ENCODE assay signal across 14 cellular contexts in genomic region chr10:24416248-24416647, GRCh38.
DNase-seq lines count a peak whose midpoint lies in the region; ATAC-seq and TF ChIP-seq lines count a peak whose summit lies in the region.
"Had no signal": no experiment of that assay in that cellular context is flagged by ENCODE, and none has a peak within 500 bp of the region (broad histone marks: within the 10 kb centered on the region; RNA-seq: fewer than 3 reads in every experiment).

No MANE protein-coding gene starts in this region.

- peak; percentile 24 for DNase-seq in choroid plexus epithelial cell (ENCODE audit: low read depth)
- no peak for DNase-seq in left lung
- DNase-seq in sciatic nerve (ENCODE audit: low spot score) = no peak
- peak in 1 of 2 donors; percentile 42 for DNase-seq in upper lobe of left lung
- DNase-seq in UCSD-AML1 (lab: John Stamatoyannopoulos, UW; ENCODE audit: unreplicated experiment) = no peak
- DNase-seq in stimulated activated naive CD4-positive, alpha-beta T cell (lab: John Stamatoyannopoulos, UW) = no peak
- no peak for DNase-seq in AG20443 (ENCODE audit: low spot score)
- DNase-seq: activated gamma-delta T cell treated with Interleukin-2 at 50 U/mL for 16 hours, cerebellar nuclear complex, MV-4-11, NCI-H446 treated with DMSO at 0.1 percent for 48 hours had no signal

- H3K27me3 ChIP-seq in left lung (no peaks in the 10 kb centered on the region), upper lobe of left lung (no peaks in the 10 kb centered on the region)

- H3K9me3 ChIP-seq in left lung (peaks cover 0 to 9% of the 10 kb centered on the region in 2 donors), upper lobe of left lung (no peaks in the 10 kb centered on the region)
- H3K9me3 ChIP-seq: HAP-1, mucosa of descending colon had no signal

- ATAC-seq in left lung (peak; percentile 11), sciatic nerve (peak; percentile 77), upper lobe of left lung (ENCODE audit: low FRiP score in 2 of 2) (peak in 1 of 2 donors; percentile 16)
- ATAC-seq: K562 had no signal

- no peak for TF ChIP-seq POLR2A in upper lobe of left lung (IDR thresholded peaks at IDR 0.05)

- intact Hi-C loops in left lung (cut with DNase I) = no loop called here
- intact Hi-C loops in sciatic nerve (cut with DNase I) = no loop called here

- H3K4me1 ChIP-seq in left lung = peaks cover 10 to 11% of the 10 kb centered on the region in 2 donors
- peaks cover 5 to 24% (median 13%) of the 10 kb centered on the region in 4 donors for H3K4me1 ChIP-seq in upper lobe of left lung

- H3K27ac ChIP-seq in left lung (peak overlapping the region in 1 of 2 donors; percentile 49), upper lobe of left lung (peak overlapping the region; percentile 41 to 79 (median 66))

- TF ChIP-seq CTCF in choroid plexus epithelial cell (conservative IDR thresholded peaks at IDR 0.05; ENCODE audit: low read depth, low read length) (no peak), left lung (IDR thresholded peaks at IDR 0.05) (no peak), upper lobe of left lung (IDR thresholded peaks at IDR 0.05) (no peak)

- H3K36me3 ChIP-seq in left lung = no peaks in the 10 kb centered on the region
- H3K36me3 ChIP-seq in upper lobe of left lung = no peaks in the 10 kb centered on the region
- H3K36me3 ChIP-seq: HAP-1 had no signal

- H3K4me3 ChIP-seq in choroid plexus epithelial cell (ENCODE audit: low read depth, low read length) (no peak overlapping the region), left lung (no peak overlapping the region), upper lobe of left lung (no peak overlapping the region)
- H3K4me3 ChIP-seq: HAP-1, K562, mucosa of descending colon had no signal

- WGBS in upper lobe of left lung, 2 donors = 41 to 55% methylated on average over 4 of the region's 4 CpGs

- TF ChIP-seq EP300 in upper lobe of left lung (IDR thresholded peaks at IDR 0.05) = peak in 1 of 4 donors; percentile 5
